Comparison of ENCODE assay signal across 10 cellular contexts in genomic region chr18:3209859-3210569, GRCh38. TPM values are rescaled to one million over a fixed set of nuclear protein-coding genes. Genes with fewer than 3 reads are reported as not detected.
DNase-seq lines count a peak whose midpoint lies in the region; ATAC-seq and TF ChIP-seq lines count a peak whose summit lies in the region.
"Had no signal": no experiment of that assay in that cellular context is flagged by ENCODE, and none has a peak within 500 bp of the region (broad histone marks: within the 10 kb centered on the region; RNA-seq: fewer than 3 reads in every experiment).

No MANE protein-coding gene starts in this region.

- peak overlapping the region in 1 of 2 donors; percentile 55 for H3K27ac Mint-ChIP-seq in stimulated activated naive CD8-positive, alpha-beta T cell treated with anti-CD3 and anti-CD28 coated beads, Interleukin-15, amount 100 ng/mL, for 72 hours

- peak overlapping the region in 9 of 10 donors; percentile 18 to 96 (median 95) for H3K27ac ChIP-seq in heart right ventricle
- H3K27ac ChIP-seq: BLaER1 treated with 17β-estradiol and CSF1 and Interleukin-3, amounts not matched to agents 10 nM and 100 nM had no signal

- no peak for DNase-seq in heart right ventricle
- DNase-seq in Right ventricle myocardium superior: no peak
- peak; percentile 18 for DNase-seq in SHP77 treated with DMSO at 0.1 percent for 48 hours (lab: John Stamatoyannopoulos, UW)
- peak in 1 of 2 donors; percentile 29 for DNase-seq in stimulated activated naive CD8-positive, alpha-beta T cell treated with anti-CD3 and anti-CD28 coated beads, Interleukin-15, amount 100 ng/mL, for 72 hours
- no peak for DNase-seq in occipital lobe (lab: John Stamatoyannopoulos, UW)
- DNase-seq in DMS 273 treated with DMSO at 0.1 percent for 48 hours (lab: John Stamatoyannopoulos, UW): no peak
- DNase-seq: NCI-H1436 treated with DMSO at 0.1 percent for 48 hours had no signal

- H3K4me3 Mint-ChIP-seq in stimulated activated naive CD8-positive, alpha-beta T cell treated with anti-CD3 and anti-CD28 coated beads, Interleukin-15, amount 100 ng/mL, for 72 hours: no peak overlapping the region

- TF ChIP-seq CTCF in heart right ventricle (IDR thresholded peaks at IDR 0.05): no peak

- ATAC-seq in heart right ventricle: peak in 1 of 8 donors; percentile 27
- ATAC-seq in Right ventricle myocardium superior (ENCODE audit: poor library complexity): no peak
- peak; percentile 51 for ATAC-seq in HG02885 (IDR thresholded peaks at IDR 0.05; ENCODE audit: poor library complexity, unreplicated experiment)
- peak; percentile 90 for ATAC-seq in stimulated activated naive CD8-positive, alpha-beta T cell treated with anti-CD3 and anti-CD28 coated beads, Interleukin-15, amount 100 ng/mL, for 72 hours
- no peak for ATAC-seq in GM21447 (IDR thresholded peaks at IDR 0.05; ENCODE audit: unreplicated experiment)

- H3K9me3 Mint-ChIP-seq in stimulated activated naive CD8-positive, alpha-beta T cell treated with anti-CD3 and anti-CD28 coated beads, Interleukin-15, amount 100 ng/mL, for 72 hours: peaks cover 3 to 10% of the 10 kb centered on the region in 2 donors

- peaks cover 0 to 70% (median 3%) of the 10 kb centered on the region in 9 donors for H3K36me3 ChIP-seq in heart right ventricle

- peaks cover 3 to 67% (median 40%) of the 10 kb centered on the region in 9 donors for H3K4me1 ChIP-seq in heart right ventricle

- peak overlapping the region in 5 of 10 donors; percentile 8 to 65 (median 17) for H3K4me3 ChIP-seq in heart right ventricle
- H3K4me3 ChIP-seq: BLaER1 treated with 17β-estradiol and CSF1 and Interleukin-3, amounts not matched to agents 10 nM and 100 nM had no signal

- H3K4me1 Mint-ChIP-seq in stimulated activated naive CD8-positive, alpha-beta T cell treated with anti-CD3 and anti-CD28 coated beads, Interleukin-15, amount 100 ng/mL, for 72 hours: peaks cover 21% of the 10 kb centered on the region

- WGBS in heart right ventricle, 2 donors: 54 to 59% methylated on average over 4 of the region's 4 CpGs

- intact Hi-C loops in heart right ventricle (cut with DNase I): loop anchor here in 1 of 10 donors (2.0 kb wide), 1 partner anchor 15 kb away; no protein-coding TSS in a partner anchor
- intact Hi-C loops in Right ventricle myocardium superior (cut with DNase I): no loop called here

- H3K27me3 ChIP-seq in heart right ventricle: no peaks in the 10 kb centered on the region
- H3K27me3 ChIP-seq: BLaER1 treated with 17β-estradiol and CSF1 and Interleukin-3, amounts not matched to agents 10 nM and 100 nM had no signal

- H3K27me3 Mint-ChIP-seq in stimulated activated naive CD8-positive, alpha-beta T cell treated with anti-CD3 and anti-CD28 coated beads, Interleukin-15, amount 100 ng/mL, for 72 hours: no peaks in the 10 kb centered on the region

- H3K9me3 ChIP-seq in heart right ventricle: peaks cover 0 to 11% (median 0%) of the 10 kb centered on the region in 11 donors

RNA-seq across cellular contexts. Expression of gene MYOM1, which starts 9.8 kb away (rescaled TPM):
- 1,000 to 10,000 TPM in 4 of 10 donors, 100 to 1,000 TPM in 6; 514 to 1,558 (median 939) TPM for total RNA-seq in heart right ventricle
- polyA plus RNA-seq in heart right ventricle: 100 to 1,000 TPM in 1 of 2 donors, 10 to 100 TPM in 1; 94.4 to 174 TPM
- total RNA-seq in Right ventricle myocardium superior: 608 TPM
- total RNA-seq in occipital lobe: 2.3 TPM

RNA-seq across cellular contexts. Expression of gene MYL12A, which starts 37.6 kb away (rescaled TPM):
- 1,000 to 10,000 TPM in 9 of 10 donors, 100 to 1,000 TPM in 1; 952 to 8,349 (median 4,124) TPM for total RNA-seq in heart right ventricle
- 1,000 to 10,000 TPM in 1 of 2 donors, 100 to 1,000 TPM in 1; 708 to 3,345 TPM for polyA plus RNA-seq in heart right ventricle
- 1,520 TPM for total RNA-seq in Right ventricle myocardium superior
- 49.9 TPM for total RNA-seq in occipital lobe

RNA-seq across cellular contexts. Expression of gene MYL12B, which starts 51.9 kb away (rescaled TPM):
- total RNA-seq in heart right ventricle (100 to 1,000 TPM; 153 to 241 (median 190) TPM), Right ventricle myocardium superior (154 TPM), occipital lobe (156 TPM)
- 100 to 1,000 TPM; 292 to 457 TPM for polyA plus RNA-seq in heart right ventricle

Comparison
In these comparisons a context has a peak if more than half of its experiments do, and no peak if none do; other contexts are left out.
1. ATAC-seq: peak in HG02885 (single experiment) and stimulated activated naive CD8-positive, alpha-beta T cell treated with anti-CD3 and anti-CD28 coated beads, Interleukin-15, amount 100 ng/mL, for 72 hours (single experiment); none in Right ventricle myocardium superior (single experiment) and GM21447 (single experiment).
2. RNA of gene MYOM1, which starts 9.8 kb away (total RNA-seq): 514 to 1,558 TPM in heart right ventricle and 608 TPM in Right ventricle myocardium superior (single experiment); 2.3 TPM in occipital lobe (single experiment); every median in the first group is over 100 times any median in the second.
3. RNA of gene MYL12A, which starts 37.6 kb away (total RNA-seq): 952 to 8,349 TPM in heart right ventricle and 1,520 TPM in Right ventricle myocardium superior (single experiment); 49.9 TPM in occipital lobe (single experiment); every median in the first group is over 10 times any median in the second.